Comparison of ENCODE assay signal across 8 cellular contexts in the genomic region with DNA sequence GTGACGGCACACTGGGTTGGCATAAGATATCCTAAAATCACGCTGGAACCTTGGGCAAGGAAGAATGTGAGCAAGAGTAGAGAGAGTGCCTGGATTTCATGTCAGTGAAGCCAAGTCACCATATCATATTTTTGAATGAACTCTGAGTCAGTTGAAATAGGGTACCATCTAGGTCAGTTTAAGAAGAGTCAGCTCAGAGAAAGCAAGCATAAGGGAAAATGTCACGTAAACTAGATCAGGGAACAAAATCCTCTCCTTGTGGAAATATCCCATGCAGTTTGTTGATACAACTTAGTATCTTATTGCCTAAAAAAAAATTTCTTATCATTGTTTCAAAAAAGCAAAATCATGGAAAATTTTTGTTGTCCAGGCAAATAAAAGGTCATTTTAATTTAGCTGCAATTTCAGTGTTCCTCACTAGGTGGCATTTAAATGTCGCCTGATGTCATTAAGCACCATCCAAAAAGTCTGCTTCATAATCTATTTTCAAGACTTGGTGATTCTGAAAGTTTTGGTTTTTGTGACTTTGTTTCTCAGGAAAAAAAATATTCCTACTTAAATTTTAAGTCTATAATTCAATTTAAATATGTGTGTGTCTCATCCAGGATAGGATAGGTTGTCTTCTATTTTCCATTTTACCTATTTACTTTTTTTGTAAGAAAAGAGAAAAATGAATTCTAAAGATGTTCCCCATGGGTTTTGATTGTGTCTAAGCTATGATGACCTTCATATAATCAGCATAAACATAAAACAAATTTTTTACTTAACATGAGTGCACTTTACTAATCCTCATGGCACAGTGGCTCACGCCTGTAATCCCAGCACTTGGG. TPM values are rescaled to one million over a fixed set of nuclear protein-coding genes. Genes with fewer than 3 reads are reported as not detected.
A peak's percentile ranks its signal among the peaks of the same experiment; 100 is the strongest.
DNase-seq lines count a peak whose midpoint lies in the region; ATAC-seq and TF ChIP-seq lines count a peak whose summit lies in the region.

No MANE protein-coding gene starts in this region.

- peak overlapping the region; percentile 78 for H3K27ac Mint-ChIP-seq in activated CD8-positive, alpha-beta T cell treated with anti-CD3 and anti-CD28 coated beads, Interleukin-2, amount 10 ng/mL, durations not matched to agents 7 days and 5 days
- H3K27ac Mint-ChIP-seq in stimulated activated naive B cell treated with anti-CD40 and anti-IgM and Interleukin-4, amounts not matched to agents 10 μg/mL and 1 μg/mL and 100 μg/mL, for 72 hours = no peak overlapping the region

- no peaks in the 10 kb centered on the region for H3K9me3 ChIP-seq in cardiac muscle cell (ENCODE audit: low read depth)

- H3K4me1 ChIP-seq in cardiac muscle cell (ENCODE audit: low read depth) = no peaks in the 10 kb centered on the region

- no peaks in the 10 kb centered on the region for H3K36me3 ChIP-seq in cardiac muscle cell

- POLR2A ChIA-PET in activated CD8-positive, alpha-beta T cell treated with anti-CD3 and anti-CD28 coated beads, Interleukin-2, amount 10 ng/mL, durations not matched to agents 7 days and 5 days (lab: Charles Lee) = interaction anchor here (0.6 to 4.4 kb wide), 8 partner anchors 12 to 151 kb away, joined by 3 to 33 read pairs (median 4); a partner anchor contains a TSS

- H3K4me1 Mint-ChIP-seq in activated CD8-positive, alpha-beta T cell treated with anti-CD3 and anti-CD28 coated beads, Interleukin-2, amount 10 ng/mL, durations not matched to agents 7 days and 5 days (ENCODE audit: low read depth) = peaks cover 33% of the 10 kb centered on the region
- H3K4me1 Mint-ChIP-seq in stimulated activated naive B cell treated with anti-CD40 and anti-IgM and Interleukin-4, amounts not matched to agents 10 μg/mL and 1 μg/mL and 100 μg/mL, for 72 hours = peaks cover 4 to 7% of the 10 kb centered on the region in 2 donors

- H3K27ac ChIP-seq in cardiac muscle cell = no peak overlapping the region

- in situ Hi-C loops in ACHN (cut with HindIII; ENCODE audit: low pct_ligation_motif_present, low pct_unique_long_range_greater_than_20kb, low sequenced_read_pairs) = no loop called here

- peaks cover 87% of the 10 kb centered on the region for H3K36me3 Mint-ChIP-seq in activated CD8-positive, alpha-beta T cell treated with anti-CD3 and anti-CD28 coated beads, Interleukin-2, amount 10 ng/mL, durations not matched to agents 7 days and 5 days (ENCODE audit: low read depth)
- peaks cover 0 to 3% of the 10 kb centered on the region in 2 donors for H3K36me3 Mint-ChIP-seq in stimulated activated naive B cell treated with anti-CD40 and anti-IgM and Interleukin-4, amounts not matched to agents 10 μg/mL and 1 μg/mL and 100 μg/mL, for 72 hours

- TF ChIP-seq CTCF in GM12873 (IDR thresholded peaks at IDR 0.05; ENCODE audit: insufficient read depth, low read depth, low read length, missing control alignments) = peak; percentile 57
- peak; percentile 63 for TF ChIP-seq CTCF in NB4 (IDR thresholded peaks at IDR 0.05; ENCODE audit: low read depth, low read length)
- TF ChIP-seq CTCF in cardiac muscle cell (IDR thresholded peaks at IDR 0.05; ENCODE audit: low read depth, low read length) = peak; percentile 57

- H3K4me3 ChIP-seq in NB4 (ENCODE audit: low read depth, low read length) (no peak overlapping the region), cardiac muscle cell (no peak overlapping the region)

- no peaks in the 10 kb centered on the region for H3K27me3 Mint-ChIP-seq in activated CD8-positive, alpha-beta T cell treated with anti-CD3 and anti-CD28 coated beads, Interleukin-2, amount 10 ng/mL, durations not matched to agents 7 days and 5 days (ENCODE audit: low read depth)
- no peaks in the 10 kb centered on the region for H3K27me3 Mint-ChIP-seq in stimulated activated naive B cell treated with anti-CD40 and anti-IgM and Interleukin-4, amounts not matched to agents 10 μg/mL and 1 μg/mL and 100 μg/mL, for 72 hours

- DNase-seq in ACHN (peak; percentile 27), NB4 (ENCODE audit: low read depth) (peak; percentile 55), cardiac muscle cell (ENCODE audit: low read depth in 1 of 2, low spot score in 1 of 2) (peak; percentile 36 to 65), NK-92 (lab: John Stamatoyannopoulos, UW; ENCODE audit: unreplicated experiment) (no peak)
- DNase-seq in activated CD8-positive, alpha-beta T cell treated with anti-CD3 and anti-CD28 coated beads, Interleukin-2, amount 10 ng/mL, durations not matched to agents 7 days and 5 days = no peak
- DNase-seq in stimulated activated naive B cell treated with anti-CD40 and anti-IgM and Interleukin-4, amounts not matched to agents 10 μg/mL and 1 μg/mL and 100 μg/mL, for 72 hours = no peak
- DNase-seq in activated CD8-positive, alpha-beta memory T cell treated with anti-CD3 and anti-CD28 coated beads, Interleukin-2, amount 50 U/mL, for 48 hours = no peak

- H3K27me3 ChIP-seq in cardiac muscle cell = no peaks in the 10 kb centered on the region

- CTCF ChIA-PET in activated CD8-positive, alpha-beta T cell treated with anti-CD3 and anti-CD28 coated beads, Interleukin-2, amount 10 ng/mL, durations not matched to agents 7 days and 5 days (lab: Charles Lee) = interaction anchor here (0.8 to 6.3 kb wide), 38 partner anchors 10 to 187 kb away, joined by 3 to 135 read pairs (median 4); a partner anchor contains a TSS

- no peak for TF ChIP-seq POLR2A in NB4 (IDR thresholded peaks at IDR 0.05; ENCODE audit: extremely low read depth, insufficient read length)

- H3K9me3 Mint-ChIP-seq in activated CD8-positive, alpha-beta T cell treated with anti-CD3 and anti-CD28 coated beads, Interleukin-2, amount 10 ng/mL, durations not matched to agents 7 days and 5 days (ENCODE audit: insufficient read depth) = peaks cover 8% of the 10 kb centered on the region
- H3K9me3 Mint-ChIP-seq in stimulated activated naive B cell treated with anti-CD40 and anti-IgM and Interleukin-4, amounts not matched to agents 10 μg/mL and 1 μg/mL and 100 μg/mL, for 72 hours = peaks cover 2 to 7% of the 10 kb centered on the region in 2 donors

- peak; percentile 64 for ATAC-seq in activated CD8-positive, alpha-beta T cell treated with anti-CD3 and anti-CD28 coated beads, Interleukin-2, amount 10 ng/mL, durations not matched to agents 7 days and 5 days
- ATAC-seq in stimulated activated naive B cell treated with anti-CD40 and anti-IgM and Interleukin-4, amounts not matched to agents 10 μg/mL and 1 μg/mL and 100 μg/mL, for 72 hours (replicated peaks) = peak; percentile 29 to 34

- H3K4me3 Mint-ChIP-seq in activated CD8-positive, alpha-beta T cell treated with anti-CD3 and anti-CD28 coated beads, Interleukin-2, amount 10 ng/mL, durations not matched to agents 7 days and 5 days = no peak overlapping the region
- H3K4me3 Mint-ChIP-seq in stimulated activated naive B cell treated with anti-CD40 and anti-IgM and Interleukin-4, amounts not matched to agents 10 μg/mL and 1 μg/mL and 100 μg/mL, for 72 hours = no peak overlapping the region

RNA-seq across cellular contexts. Expression of a gene that starts 19.6 kb away (rescaled TPM):
- total RNA-seq in activated CD8-positive, alpha-beta T cell treated with anti-CD3 and anti-CD28 coated beads, Interleukin-2, amount 10 ng/mL, durations not matched to agents 7 days and 5 days = 10 to 100 TPM; 72.4 to 74.5 TPM
- total RNA-seq in cardiac muscle cell = 0.12 and 0.28 TPM in 2 replicates
- polyA plus RNA-seq in cardiac muscle cell = 0.52 and 0.65 TPM in 2 replicates

RNA-seq across cellular contexts. Expression of a gene that starts 20.1 kb away (rescaled TPM):
- 10 to 100 TPM; 76.9 to 87.0 TPM for total RNA-seq in activated CD8-positive, alpha-beta T cell treated with anti-CD3 and anti-CD28 coated beads, Interleukin-2, amount 10 ng/mL, durations not matched to agents 7 days and 5 days
- total RNA-seq in cardiac muscle cell = 23.2 and 24.1 TPM in 2 replicates
- 6.3 and 12.4 TPM in 2 replicates for polyA plus RNA-seq in cardiac muscle cell

RNA-seq across cellular contexts. Expression of a gene that starts 31.4 kb away (rescaled TPM):
- total RNA-seq in activated CD8-positive, alpha-beta T cell treated with anti-CD3 and anti-CD28 coated beads, Interleukin-2, amount 10 ng/mL, durations not matched to agents 7 days and 5 days = 10 to 100 TPM; 84.0 to 90.8 TPM
- 0.54 and 2.3 TPM in 2 replicates for total RNA-seq in cardiac muscle cell
- polyA plus RNA-seq in cardiac muscle cell = 0.61 and 2.4 TPM in 2 replicates

Comparison
In these comparisons a context has a peak if more than half of its experiments do, and no peak if none do; other contexts are left out.
1. DNase-seq: peak in ACHN (single experiment), NB4 (single experiment) and cardiac muscle cell (2 of 2); none in activated CD8-positive, alpha-beta T cell treated with anti-CD3 and anti-CD28 coated beads, Interleukin-2, amount 10 ng/mL, durations not matched to agents 7 days and 5 days (single experiment), stimulated activated naive B cell treated with anti-CD40 and anti-IgM and Interleukin-4, amounts not matched to agents 10 μg/mL and 1 μg/mL and 100 μg/mL, for 72 hours (single experiment), activated CD8-positive, alpha-beta memory T cell treated with anti-CD3 and anti-CD28 coated beads, Interleukin-2, amount 50 U/mL, for 48 hours (single experiment) and NK-92 (single experiment).
2. RNA of a gene that starts 19.6 kb away (total RNA-seq): 72.4 to 74.5 TPM in activated CD8-positive, alpha-beta T cell treated with anti-CD3 and anti-CD28 coated beads, Interleukin-2, amount 10 ng/mL, durations not matched to agents 7 days and 5 days; 0.12 to 0.28 TPM in cardiac muscle cell; every median in the first group is over 10 times any median in the second.
3. RNA of a gene that starts 31.4 kb away (total RNA-seq): 84.0 to 90.8 TPM in activated CD8-positive, alpha-beta T cell treated with anti-CD3 and anti-CD28 coated beads, Interleukin-2, amount 10 ng/mL, durations not matched to agents 7 days and 5 days; 0.54 to 2.3 TPM in cardiac muscle cell; every median in the first group is over 10 times any median in the second.
4. Peak in every context shown above with its lines, with median percentiles within 50 percentile points of each other: CTCF ChIP-seq.